8 cellular contexts compared by ENCODE assay signal in genomic region chr5:139667730-139668063, GRCh38. TPM values are rescaled to one million over a fixed set of nuclear protein-coding genes. Genes with fewer than 3 reads are reported as not detected.
A peak's percentile ranks its signal among the peaks of the same experiment; 100 is the strongest.
DNase-seq lines count a peak whose midpoint lies in the region; ATAC-seq, FAIRE-seq and TF ChIP-seq lines count a peak whose summit lies in the region.

No MANE protein-coding gene starts in this region.

- DNase-seq in DMS 273 (lab: John Stamatoyannopoulos, UW; ENCODE audit: unreplicated experiment) (peak; percentile 84), pancreas (peak in 1 of 6 donors; percentile 58), OCI-M2 (lab: John Stamatoyannopoulos, UW; ENCODE audit: unreplicated experiment) (no peak), NCI-H69 (lab: John Stamatoyannopoulos, UW) (no peak), UCSD-AML1 (lab: John Stamatoyannopoulos, UW; ENCODE audit: unreplicated experiment) (no peak)

- peak overlapping the region; percentile 95 for H3K4me2 ChIP-seq in OCI-LY3 (ENCODE audit: low read length)

- H3K4me3 ChIP-seq in OCI-LY3 (ENCODE audit: low read length) (peak overlapping the region; percentile 75), duodenal mucosa (ENCODE audit: low read depth in 1 of 2, low read length in 2 of 2) (peak overlapping the region; percentile 66 to 74), pancreas (peak overlapping the region in 3 of 4 donors; percentile 24 to 47 (median 33))

- peaks cover 98% of the 10 kb centered on the region for H3K4me1 ChIP-seq in OCI-LY3 (ENCODE audit: low read length)
- peaks cover 40 to 51% of the 10 kb centered on the region in 2 donors for H3K4me1 ChIP-seq in duodenal mucosa (ENCODE audit: control insufficient read depth in 1 of 2, insufficient read depth in 2 of 2, low read length in 2 of 2)
- peaks cover 81 to 97% (median 84%) of the 10 kb centered on the region in 3 donors for H3K4me1 ChIP-seq in pancreas

- H3K9ac ChIP-seq in OCI-LY3 (ENCODE audit: low read length), result peak overlapping the region; percentile 78
- peak overlapping the region; percentile 69 to 70 for H3K9ac ChIP-seq in duodenal mucosa (ENCODE audit: low read depth in 1 of 2, low read length in 2 of 2)

- H3K27me3 ChIP-seq in OCI-LY3 (ENCODE audit: low read depth, low read length), result no peaks in the 10 kb centered on the region
- no peaks in the 10 kb centered on the region for H3K27me3 ChIP-seq in duodenal mucosa (ENCODE audit: control insufficient read depth in 1 of 2, insufficient read depth in 2 of 2, low read length in 2 of 2)
- H3K27me3 ChIP-seq in pancreas, result no peaks in the 10 kb centered on the region

- H3K79me2 ChIP-seq in OCI-LY3 (ENCODE audit: low read length), result peaks cover 100% of the 10 kb centered on the region

- 29 to 30% methylated on average over 5 of the region's 5 CpGs for WGBS in pancreas, 2 donors

- H3K9me3 ChIP-seq in OCI-LY3 (ENCODE audit: insufficient read depth, low read length) (peaks cover 5% of the 10 kb centered on the region; the same call in 1 of the 2 replicates), duodenal mucosa (ENCODE audit: control insufficient read depth in 1 of 2, low read length in 2 of 2) (no peaks in the 10 kb centered on the region), pancreas (no peaks in the 10 kb centered on the region)

- no peak for FAIRE-seq in pancreas (lab: Jason Lieb, UNC)

- H4K20me1 ChIP-seq in OCI-LY3 (ENCODE audit: insufficient read depth, low read length), result peaks cover 42% of the 10 kb centered on the region

- ATAC-seq in pancreas (no peak), GM21723 (IDR thresholded peaks at IDR 0.05; ENCODE audit: unreplicated experiment) (no peak)

- TF ChIP-seq CTCF in OCI-LY3 (IDR thresholded peaks at IDR 0.05; ENCODE audit: low read depth, low read length) (no peak), pancreas (IDR thresholded peaks at IDR 0.05) (no peak)

- intact Hi-C loops in pancreas (cut with DNase I), result no loop called here

- H2AFZ ChIP-seq in OCI-LY3 (ENCODE audit: low read depth, low read length), result no peak overlapping the region

- H3K27ac ChIP-seq in OCI-LY3 (ENCODE audit: low read length), result peak overlapping the region; percentile 91
- H3K27ac ChIP-seq in duodenal mucosa (ENCODE audit: low read depth, low read length), result peak overlapping the region; percentile 79
- peak overlapping the region; percentile 60 to 90 (median 80) for H3K27ac ChIP-seq in pancreas

- H3K36me3 ChIP-seq in OCI-LY3 (replicated peaks; ENCODE audit: low read depth, low read length) (peaks cover 2% of the 10 kb centered on the region), duodenal mucosa (ENCODE audit: control insufficient read depth in 1 of 2, insufficient read depth in 2 of 2, low read length in 2 of 2) (peaks cover 0 to 3% of the 10 kb centered on the region in 2 donors), pancreas (no peaks in the 10 kb centered on the region)

RNA-seq across cellular contexts. Expression of gene CXXC5, which starts 19.5 kb away (rescaled TPM):
- total RNA-seq in pancreas, result 10 to 100 TPM; 39.5 to 70.5 (median 45.4) TPM
- polyA plus RNA-seq in pancreas, result 10 to 100 TPM; 33.0 to 36.4 TPM
